Comparison of ENCODE assay signal across 31 cellular contexts in the genomic region with DNA sequence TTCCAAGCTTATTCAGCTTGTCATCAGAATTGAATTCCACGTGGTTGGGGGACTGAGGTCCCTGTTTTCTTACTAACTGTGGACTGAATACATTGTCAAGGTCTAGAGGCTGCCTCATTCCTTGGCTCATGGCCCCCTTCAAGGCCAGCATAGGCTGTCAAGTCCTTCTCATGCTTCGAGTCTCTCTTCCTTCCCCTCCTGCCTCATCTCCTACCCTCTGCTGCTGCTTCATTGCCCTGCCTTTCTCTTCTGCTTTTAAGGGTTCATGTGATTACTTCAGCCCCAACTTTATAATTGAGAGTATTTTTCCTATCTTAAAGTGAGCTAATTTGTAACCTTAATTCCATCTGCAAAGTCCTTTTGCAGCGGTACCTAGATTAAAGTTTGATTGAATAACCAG. TPM values are rescaled to one million over a fixed set of nuclear protein-coding genes. Genes with fewer than 3 reads are reported as not detected.
"Had no signal": no experiment of that assay in that cellular context is flagged by ENCODE, and none has a peak within 500 bp of the region (broad histone marks: within the 10 kb centered on the region; RNA-seq: fewer than 3 reads in every experiment).

No MANE protein-coding gene starts in this region.

- H3K4me3 Mint-ChIP-seq: activated CD8-positive, alpha-beta memory T cell treated with anti-CD3 and anti-CD28 coated beads, Interleukin-2, amount 10 ng/mL, durations not matched to agents 7 days and 5 days; activated CD8-positive, alpha-beta T cell treated with anti-CD3 and anti-CD28 coated beads, Interleukin-2, amount 10 ng/mL, durations not matched to agents 7 days and 5 days; activated naive CD4-positive, alpha-beta T cell treated with anti-CD3 and anti-CD28 coated beads for 36 hours; activated naive CD8-positive, alpha-beta T cell; activated T-helper 1 cell treated with anti-CD3 and anti-CD28 coated beads, Interleukin-12 subunit alpha, Interleukin-12 subunit beta, Interleukin-2, Interleukin-4 antibody, amounts not matched to agents 30 ng/mL and 10 ng/mL and 1 ng/mL, durations not matched to agents 14 hours and 24 hours and 36 hours had no signal

- H3K9me3 Mint-ChIP-seq: activated naive CD4-positive, alpha-beta T cell treated with anti-CD3 and anti-CD28 coated beads for 36 hours; activated T-helper 1 cell treated with anti-CD3 and anti-CD28 coated beads, Interleukin-12 subunit alpha, Interleukin-12 subunit beta, Interleukin-2, Interleukin-4 antibody, amounts not matched to agents 30 ng/mL and 10 ng/mL and 1 ng/mL, durations not matched to agents 14 hours and 24 hours and 36 hours had no signal

- DNase-seq: activated CD4-positive, alpha-beta T cell treated with anti-CD3 and anti-CD28 coated beads for 48 hours; activated CD4-positive, alpha-beta T cell treated with anti-CD3 and anti-CD28 coated beads, Interleukin-2, amount 50 U/mL, for 1 hour; activated CD4-positive, alpha-beta T cell treated with anti-CD3 and anti-CD28 coated beads, Interleukin-2, amount 50 U/mL, for 48 hours; activated CD8-positive, alpha-beta memory T cell treated with anti-CD3 and anti-CD28 coated beads, Interleukin-2, amount 10 ng/mL, durations not matched to agents 7 days and 5 days; activated CD8-positive, alpha-beta memory T cell treated with anti-CD3 and anti-CD28 coated beads, Interleukin-2, amount 50 U/mL, for 4 hours; activated CD8-positive, alpha-beta T cell treated with anti-CD3 and anti-CD28 coated beads, Interleukin-2, amount 10 ng/mL, durations not matched to agents 7 days and 5 days; activated naive CD4-positive, alpha-beta T cell treated with anti-CD3 and anti-CD28 coated beads for 36 hours; activated T-cell treated with anti-CD3 and anti-CD28 coated beads, Interleukin-2, amount 50 U/mL, for 1 hour; activated T-cell treated with anti-CD3 and anti-CD28 coated beads, Interleukin-2, amount 50 U/mL, for 48 hours; amniotic stem cell; anterior cingulate cortex; brain microvascular endothelial cell; central memory CD4-positive, alpha-beta T cell; cerebellar nuclear complex; colonic mucosa; effector CD8-positive, alpha-beta T cell; esophagus squamous epithelium; foreskin melanocyte; heart right ventricle; T-helper 2 cell had no signal

- H3K27me3 Mint-ChIP-seq: activated naive CD8-positive, alpha-beta T cell had no signal

- H3K79me2 ChIP-seq: hepatocyte had no signal

- H3K27ac ChIP-seq: brain microvascular endothelial cell, colonic mucosa, epithelial cell of prostate, esophagus squamous epithelium, gastroesophageal sphincter, heart right ventricle, hepatocyte had no signal

- H3K4me1 ChIP-seq: colonic mucosa, gastroesophageal sphincter had no signal

- H3K36me3 Mint-ChIP-seq: activated CD8-positive, alpha-beta memory T cell treated with anti-CD3 and anti-CD28 coated beads, Interleukin-2, amount 10 ng/mL, durations not matched to agents 7 days and 5 days had no signal

- H2AFZ ChIP-seq: hepatocyte had no signal

- H3K27ac Mint-ChIP-seq: activated CD8-positive, alpha-beta memory T cell treated with anti-CD3 and anti-CD28 coated beads, Interleukin-2, amount 10 ng/mL, durations not matched to agents 7 days and 5 days; activated CD8-positive, alpha-beta T cell treated with anti-CD3 and anti-CD28 coated beads, Interleukin-2, amount 10 ng/mL, durations not matched to agents 7 days and 5 days; activated naive CD4-positive, alpha-beta T cell treated with anti-CD3 and anti-CD28 coated beads for 36 hours; activated naive CD8-positive, alpha-beta T cell; activated T-helper 1 cell treated with anti-CD3 and anti-CD28 coated beads, Interleukin-12 subunit alpha, Interleukin-12 subunit beta, Interleukin-2, Interleukin-4 antibody, amounts not matched to agents 30 ng/mL and 10 ng/mL and 1 ng/mL, durations not matched to agents 14 hours and 24 hours and 36 hours had no signal

- H3K27me3 ChIP-seq: brain microvascular endothelial cell, colonic mucosa, esophagus squamous epithelium, gastroesophageal sphincter, heart right ventricle, hepatocyte had no signal

- H3K4me2 ChIP-seq: hepatocyte had no signal

- ATAC-seq: activated CD4-positive, CD25-positive, alpha-beta regulatory T cell treated with anti-CD3 and anti-CD28 coated beads, Interleukin-2, amount 50 U/mL, for 24 hours; activated CD8-positive, alpha-beta memory T cell treated with anti-CD3 and anti-CD28 coated beads, Interleukin-2, amount 10 ng/mL, durations not matched to agents 7 days and 5 days; activated CD8-positive, alpha-beta T cell treated with anti-CD3 and anti-CD28 coated beads, Interleukin-2, amount 10 ng/mL, durations not matched to agents 7 days and 5 days; gastroesophageal sphincter; heart right ventricle had no signal

- H3K4me3 ChIP-seq: colonic mucosa, esophagus squamous epithelium, gastroesophageal sphincter, heart right ventricle, hepatocyte had no signal

RNA-seq across cellular contexts. Expression of gene ZNF831, which starts 27.6 kb away (rescaled TPM):
- total RNA-seq: astrocyte, endothelial cell of umbilical vein, fibroblast of lung, fibroblast of villous mesenchyme, glomerular endothelial cell, hepatocyte had no signal
- polyA plus RNA-seq: endothelial cell of umbilical vein, fibroblast of lung, hepatocyte had no signal
